In genomic region chr14:30624132-30624423, GRCh38 we compare ENCODE assay signal across 13 cellular contexts. TPM values are rescaled to one million over a fixed set of nuclear protein-coding genes. Genes with fewer than 3 reads are reported as not detected.
DNase-seq lines count a peak whose midpoint lies in the region; ATAC-seq, FAIRE-seq and TF ChIP-seq lines count a peak whose summit lies in the region.
"Had no signal": no experiment of that assay in that cellular context is flagged by ENCODE, and none has a peak within 500 bp of the region (broad histone marks: within the 10 kb centered on the region; RNA-seq: fewer than 3 reads in every experiment).

No MANE protein-coding gene starts in this region.

- POLR2A ChIA-PET in A549 (lab: Yijun Ruan, JAX) (no interaction called here), activated B cell treated with CpG ODN at 0.5 μM for 24 hours (lab: Charles Lee) (no interaction called here)

- no peak overlapping the region for H2BK120ac ChIP-seq in mesenchymal stem cell (ENCODE audit: low read depth, low read length)

- BruUV-seq in Calu3 (replicated peaks; lab: Mats Ljungman, UMichigan), result no TSS peak

- H3K4me1 Mint-ChIP-seq in Calu3 (ENCODE audit: low read depth, unreplicated experiment) (peaks cover 22% of the 10 kb centered on the region), activated B cell treated with CpG ODN at 0.5 μM for 24 hours (peaks cover 52% of the 10 kb centered on the region), immature natural killer cell (peaks cover 54 to 76% of the 10 kb centered on the region in 2 donors)

- H3K4me2 ChIP-seq in A549, result peak overlapping the region; percentile 80; the same call in 2 of the 3 replicates
- H3K4me2 ChIP-seq in mesenchymal stem cell (ENCODE audit: low read length, poor library complexity, severe bottlenecking), result no peak overlapping the region

- H3K36me3 Mint-ChIP-seq in Calu3 (ENCODE audit: insufficient read depth, unreplicated experiment), result peaks cover 31% of the 10 kb centered on the region
- peaks cover 37% of the 10 kb centered on the region for H3K36me3 Mint-ChIP-seq in activated B cell treated with CpG ODN at 0.5 μM for 24 hours (ENCODE audit: low read depth)
- peaks cover 3 to 9% (median 4%) of the 10 kb centered on the region in 3 donors for H3K36me3 Mint-ChIP-seq in immature natural killer cell

- intact Hi-C loops in Calu3 (cut with micrococcal nuclease; ENCODE audit: unreplicated experiment) (no loop called here), activated B cell treated with CpG ODN at 0.5 μM for 24 hours (cut with micrococcal nuclease) (loop anchor here (5.0 kb wide), 1 partner anchor 358 kb away; no protein-coding TSS in a partner anchor)

- no peaks in the 10 kb centered on the region for H3K27me3 ChIP-seq in mesenchymal stem cell (ENCODE audit: control insufficient read depth in 1 of 2, insufficient read depth in 1 of 2, low read length in 2 of 2)
- H3K27me3 ChIP-seq: ascending aorta, Peyer's patch had no signal

- no peaks in the 10 kb centered on the region for H3K9me3 ChIP-seq in A549
- no peaks in the 10 kb centered on the region for H3K9me3 ChIP-seq in mesenchymal stem cell (ENCODE audit: control insufficient read depth, low read length)
- H3K9me3 ChIP-seq: ascending aorta, Peyer's patch, prostate gland had no signal

- no peak overlapping the region for H2BK12ac ChIP-seq in mesenchymal stem cell (ENCODE audit: low read length in 2 of 2)

- no peak for FAIRE-seq in A549 (lab: Jason Lieb, UNC)
- FAIRE-seq: kidney had no signal

- no peaks in the 10 kb centered on the region for H3K9me3 Mint-ChIP-seq in Calu3 (ENCODE audit: low read depth, unreplicated experiment)
- H3K9me3 Mint-ChIP-seq in activated B cell treated with CpG ODN at 0.5 μM for 24 hours, result no peaks in the 10 kb centered on the region
- H3K9me3 Mint-ChIP-seq in immature natural killer cell, result no peaks in the 10 kb centered on the region

- H3K27ac Mint-ChIP-seq in Calu3 (ENCODE audit: unreplicated experiment), result no peak overlapping the region
- no peak overlapping the region for H3K27ac Mint-ChIP-seq in activated B cell treated with CpG ODN at 0.5 μM for 24 hours
- H3K27ac Mint-ChIP-seq in immature natural killer cell, result peak overlapping the region in 5 of 6 donors; percentile 51 to 96 (median 83)

- H3K4me3 Mint-ChIP-seq in Calu3 (ENCODE audit: low read depth, unreplicated experiment) (peak overlapping the region; percentile 28), activated B cell treated with CpG ODN at 0.5 μM for 24 hours (peak overlapping the region; percentile 60), immature natural killer cell (peak overlapping the region; percentile 9 to 74 (median 64))

- no peak overlapping the region for H2BK5ac ChIP-seq in mesenchymal stem cell (ENCODE audit: low read depth, low read length, poor library complexity, severe bottlenecking)

- no peak overlapping the region for H3K23ac ChIP-seq in mesenchymal stem cell (ENCODE audit: low read length in 2 of 2)

- H3K4me1 ChIP-seq in A549, result peaks cover 28% of the 10 kb centered on the region; the same call in 2 of the 3 replicates
- H3K4me1 ChIP-seq in mesenchymal stem cell (ENCODE audit: control insufficient read depth, insufficient read depth, low read depth, low read length), result peaks cover 10% of the 10 kb centered on the region
- H3K4me1 ChIP-seq: prostate gland had no signal

- H3K27me3 Mint-ChIP-seq in Calu3 (ENCODE audit: unreplicated experiment) (no peaks in the 10 kb centered on the region), activated B cell treated with CpG ODN at 0.5 μM for 24 hours (no peaks in the 10 kb centered on the region), immature natural killer cell (ENCODE audit: low read depth in 3 of 3) (peaks cover 0 to 11% (median 2%) of the 10 kb centered on the region in 3 donors)

- H2AK5ac ChIP-seq in mesenchymal stem cell (ENCODE audit: low read length, severe bottlenecking), result no peak overlapping the region

- no peak for DNase-seq in A549 (ENCODE audit: low read depth in 1 of 2, low spot score in 1 of 2)
- DNase-seq in Calu3, result no peak
- DNase-seq in activated B cell treated with CpG ODN at 0.5 μM for 24 hours, result no peak
- no peak for DNase-seq in immature natural killer cell
- no peak for DNase-seq in mesenchymal stem cell
- DNase-seq in islet precursor cell, result no peak
- DNase-seq in NOMO-1 treated with DMSO at 0.1 percent for 48 hours (lab: John Stamatoyannopoulos, UW; ENCODE audit: unreplicated experiment), result no peak
- DNase-seq: kidney, NCI-H2029, Peyer's patch had no signal

- H2BK15ac ChIP-seq in mesenchymal stem cell (ENCODE audit: low read depth, poor library complexity, severe bottlenecking), result no peak overlapping the region

- H3K79me1 ChIP-seq in mesenchymal stem cell (replicated peaks; ENCODE audit: low read length, poor library complexity, severe bottlenecking), result peaks cover 2% of the 10 kb centered on the region

- H3K4me3 ChIP-seq in A549 (no peak overlapping the region), mesenchymal stem cell (ENCODE audit: insufficient read depth in 1 of 2, low read depth in 1 of 2, low read length in 2 of 2) (peak overlapping the region in 1 of 2 experiments; percentile 92)

- H3K27ac ChIP-seq in A549 (no peak overlapping the region), mesenchymal stem cell (ENCODE audit: low read length, poor library complexity, severe bottlenecking) (no peak overlapping the region)
- H3K27ac ChIP-seq: ascending aorta, Peyer's patch, prostate gland had no signal

- no peak for TF ChIP-seq EP300 in A549 (IDR thresholded peaks at IDR 0.05)

- no peak overlapping the region for H4K91ac ChIP-seq in mesenchymal stem cell (ENCODE audit: low read length)

- H3K4ac ChIP-seq in mesenchymal stem cell (ENCODE audit: low read depth in 1 of 2, low read length in 2 of 2), result no peak overlapping the region

- ATAC-seq in A549, result no peak
- ATAC-seq in activated B cell treated with CpG ODN at 0.5 μM for 24 hours (ENCODE audit: low read depth), result no peak
- no peak for ATAC-seq in HG02763 (IDR thresholded peaks at IDR 0.05; ENCODE audit: unreplicated experiment)

- no peak for TF ChIP-seq RAD21 in A549 (conservative IDR thresholded peaks at IDR 0.05 in 1 of 2, IDR thresholded peaks at IDR 0.05 in 1 of 2)

- H3K18ac ChIP-seq in mesenchymal stem cell (ENCODE audit: low read depth in 1 of 2, low read length in 2 of 2), result no peak overlapping the region

- CTCF ChIA-PET in A549 (lab: Yijun Ruan, JAX) (interaction anchor here (2.7 kb wide), 1 partner anchor 62 kb away, joined by 12 read pairs; no protein-coding TSS in a partner anchor), Calu3 (lab: Charles Lee) (no interaction called here), activated B cell treated with CpG ODN at 0.5 μM for 24 hours (lab: Charles Lee) (no interaction called here)

- no peak overlapping the region for H2AFZ ChIP-seq in mesenchymal stem cell (ENCODE audit: low read depth, low read length)

- H3K36me3 ChIP-seq in mesenchymal stem cell (ENCODE audit: control insufficient read depth in 1 of 2, insufficient read depth in 2 of 2, low read depth in 1 of 2, low read length in 2 of 2), result peaks cover 0 to 6% of the 10 kb centered on the region in 2 experiments
- H3K36me3 ChIP-seq: ascending aorta, Peyer's patch, prostate gland had no signal

- no peak for TF ChIP-seq POLR2A in A549 (IDR thresholded peaks at IDR 0.05; ENCODE audit: low read length)

- TF ChIP-seq CTCF in A549 (IDR thresholded peaks at IDR 0.05), result no peak
- no peak for TF ChIP-seq CTCF in Calu3 (IDR thresholded peaks at IDR 0.05; ENCODE audit: unreplicated experiment)
- TF ChIP-seq CTCF in activated B cell treated with CpG ODN at 0.5 μM for 24 hours (IDR thresholded peaks at IDR 0.05), result no peak

- WGBS in A549 (ENCODE audit: missing lambda C conversion rate), result 94% methylated on average over 5 of the region's 5 CpGs
- WGBS in mesenchymal stem cell, result 96% methylated on average over 5 of the region's 5 CpGs

- no peak overlapping the region for H4K8ac ChIP-seq in mesenchymal stem cell (ENCODE audit: low read length)

- H3K9ac ChIP-seq in mesenchymal stem cell (ENCODE audit: low read length), result no peak overlapping the region

- no peak overlapping the region for H3K14ac ChIP-seq in mesenchymal stem cell (ENCODE audit: low read length in 2 of 2)

TF ChIP-seq in A549, 52 proteins besides CTCF, POLR2A, EP300 and RAD21 (continues in another document):
- no peak for TF ChIP-seq REST (IDR thresholded peaks at IDR 0.05)
- no peak for TF ChIP-seq TFCP2L1 (CRISPR knock-in tag; IDR thresholded peaks at IDR 0.05)

RNA-seq across cellular contexts. Expression of gene SCFD1, which starts 2.0 kb away (rescaled TPM):
- polyA plus RNA-seq in A549 (2011; rRNA removed) (107 and 158 TPM in 2 replicates), A549 (2017; fragmentation: RNase III; extraction: RNeasy Plus Mini Kit Qiagen cat#74134 plus additional on column Dnase treatment) (52.1 to 54.6 TPM (median 54.0 TPM) in 3 replicates), immature natural killer cell (10 to 100 TPM; 47.3 to 72.6 (median 67.6) TPM)
- polyA plus RNA-seq in A549 (2012; cell fraction: cytosol; rRNA removed), result 19.3 and 20.6 TPM in 2 replicates
- 10.4 and 18.1 TPM in 2 replicates for polyA plus RNA-seq in A549 (2012; cell fraction: nucleus; rRNA removed)
- polyA minus RNA-seq in A549 (2011; rRNA and poly(A)+ RNA removed), result 36.1 and 46.5 TPM in 2 replicates
- total RNA-seq in Calu3 (2022) (50.5 and 69.1 TPM in 2 replicates), activated B cell treated with CpG ODN at 0.5 μM for 24 hours (70.1 and 83.6 TPM in 2 replicates)
- 107 TPM for polyA plus RNA-seq in mesenchymal stem cell (2013, experiment 1 of 2)
- 114 TPM for polyA plus RNA-seq in mesenchymal stem cell (2013, experiment 2 of 2)

Comparison
In these comparisons a context has a peak if more than half of its experiments do, and no peak if none do; other contexts are left out.
1. H3K27ac Mint-ChIP-seq: peak in immature natural killer cell (5 of 6); none in Calu3 (single experiment) and activated B cell treated with CpG ODN at 0.5 μM for 24 hours (single experiment).
2. Peak in every context shown above with its lines, with median percentiles within 50 percentile points of each other: H3K4me3 Mint-ChIP-seq.